ENCODE assay signal across 11 cellular contexts in the genomic region with DNA sequence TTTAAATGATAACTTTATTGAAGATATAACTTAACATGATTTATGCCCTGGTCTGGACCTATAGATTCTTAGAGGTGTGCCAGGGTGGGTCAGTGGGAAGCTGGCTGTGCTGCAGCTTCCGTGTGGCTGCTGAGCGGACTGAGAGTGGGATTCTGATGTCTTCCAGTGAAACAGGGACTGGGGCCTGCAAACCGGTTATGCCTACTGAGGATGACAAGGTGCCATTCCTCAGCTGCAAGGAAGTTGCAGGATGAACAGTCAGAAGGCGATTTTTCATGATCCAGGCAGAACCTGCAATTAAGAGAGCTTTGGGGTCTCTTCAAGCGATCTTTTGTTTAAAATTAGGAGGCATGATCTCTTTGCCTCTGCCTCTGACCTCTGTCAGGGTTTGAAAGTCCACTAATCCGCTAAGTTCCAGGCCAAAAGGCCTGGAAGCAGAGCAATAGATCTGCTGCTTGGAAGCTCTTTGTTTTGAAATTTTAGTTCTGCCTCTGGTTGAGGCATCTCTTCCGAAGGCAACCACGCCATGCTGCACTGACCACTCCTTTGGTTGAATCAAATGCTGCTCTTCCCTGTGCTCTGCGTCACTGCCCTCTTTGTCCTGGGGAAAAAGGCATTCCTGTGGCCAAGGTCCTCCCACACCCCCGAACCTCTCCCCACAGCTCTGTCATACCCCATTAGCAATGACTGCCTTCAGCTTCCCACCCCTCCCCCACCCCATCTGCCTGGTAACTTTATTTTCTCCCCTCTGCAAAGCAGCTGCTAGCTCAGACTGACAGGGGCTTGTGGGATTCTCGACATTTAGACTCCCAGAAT. TPM values are rescaled to one million over a fixed set of nuclear protein-coding genes. Genes with fewer than 3 reads are reported as not detected.
DNase-seq lines count a peak whose midpoint lies in the region; ATAC-seq and TF ChIP-seq lines count a peak whose summit lies in the region.
"Had no signal": no experiment of that assay in that cellular context is flagged by ENCODE, and none has a peak within 500 bp of the region (broad histone marks: within the 10 kb centered on the region; RNA-seq: fewer than 3 reads in every experiment).

No MANE protein-coding gene starts in this region.

- H3K9me3 Mint-ChIP-seq in neural progenitor cell = no peaks in the 10 kb centered on the region

- H3K79me2 ChIP-seq in neural progenitor cell (ENCODE audit: low read depth) = peaks cover 88% of the 10 kb centered on the region

- DNase-seq in EH (ENCODE audit: low read depth) (peak; percentile 60), NCI-H2107 treated with DMSO at 0.1 percent for 48 hours (lab: John Stamatoyannopoulos, UW; ENCODE audit: unreplicated experiment) (peak; percentile 60), cardiac fibroblast (ENCODE audit: low read depth in 2 of 2) (peak; percentile 33 to 37), neural progenitor cell (ENCODE audit: low spot score) (peak; percentile 87), NCI-H446 treated with DMSO at 0.1 percent for 48 hours (lab: John Stamatoyannopoulos, UW) (no peak), NCI-H128 (lab: John Stamatoyannopoulos, UW; ENCODE audit: unreplicated experiment) (no peak)
- DNase-seq: amniotic stem cell, NCI-H1105 had no signal

- peak overlapping the region; percentile 94 for H3K4me3 Mint-ChIP-seq in neural progenitor cell

- peaks cover 9% of the 10 kb centered on the region for H3K36me3 Mint-ChIP-seq in neural progenitor cell

- no peaks in the 10 kb centered on the region for H3K9me3 ChIP-seq in neural progenitor cell (ENCODE audit: low read depth)
- H3K9me3 ChIP-seq: lower lobe of right lung had no signal

- peaks cover 9% of the 10 kb centered on the region for H4K20me1 ChIP-seq in neural progenitor cell (ENCODE audit: low read depth)

- ATAC-seq in GM18520 (IDR thresholded peaks at IDR 0.05; ENCODE audit: unreplicated experiment) (no peak), GM18861 (IDR thresholded peaks at IDR 0.05; ENCODE audit: unreplicated experiment) (no peak)

- peaks cover 36% of the 10 kb centered on the region for H3F3A ChIP-seq in neural progenitor cell (ENCODE audit: low read depth)

- H3K27ac ChIP-seq in neural progenitor cell = peak overlapping the region; percentile 95
- H3K27ac ChIP-seq: lower lobe of right lung had no signal

- peak overlapping the region; percentile 98 for H3K27ac Mint-ChIP-seq in neural progenitor cell

- no peak for TF ChIP-seq CTCF in cardiac fibroblast (IDR thresholded peaks at IDR 0.05; ENCODE audit: low read depth, low read length)
- no peak for TF ChIP-seq CTCF in neural progenitor cell (IDR thresholded peaks at IDR 0.05)

- H3K27me3 ChIP-seq in neural progenitor cell = no peaks in the 10 kb centered on the region

- peak overlapping the region; percentile 33 for H3K9ac ChIP-seq in neural progenitor cell

- H3K4me2 ChIP-seq in neural progenitor cell = peak overlapping the region; percentile 90

- peaks cover 51% of the 10 kb centered on the region for H3K4me1 Mint-ChIP-seq in neural progenitor cell

- H3K4me1 ChIP-seq in neural progenitor cell = peaks cover 46% of the 10 kb centered on the region

- H3K4me3 ChIP-seq in cardiac fibroblast (replicated peaks in 1 of 2; ENCODE audit: low read depth in 2 of 2, low read length in 2 of 2) (no peak overlapping the region), neural progenitor cell (peak overlapping the region; percentile 88)
- H3K4me3 ChIP-seq: lower lobe of right lung had no signal

- H3K36me3 ChIP-seq in neural progenitor cell = peaks cover 4% of the 10 kb centered on the region
- H3K36me3 ChIP-seq: lower lobe of right lung had no signal

- H2AFZ ChIP-seq in neural progenitor cell (replicated peaks) = no peak overlapping the region

- no peaks in the 10 kb centered on the region for H3K27me3 Mint-ChIP-seq in neural progenitor cell (ENCODE audit: insufficient read depth, low read depth)

RNA-seq across cellular contexts. Expression of gene TMEM169, which starts 2.0 kb away (rescaled TPM):
- total RNA-seq in neural progenitor cell (ENCODE audit: low replicate concordance) = 17.9 and 19.6 TPM in 2 replicates

RNA-seq across cellular contexts. Expression of gene PECR, which starts 2.1 kb away (rescaled TPM):
- total RNA-seq in neural progenitor cell (ENCODE audit: low replicate concordance) = 14.8 and 21.2 TPM in 2 replicates

RNA-seq across cellular contexts. Expression of gene XRCC5, which starts 25.5 kb away (rescaled TPM):
- total RNA-seq in neural progenitor cell (ENCODE audit: low replicate concordance) = 585 and 807 TPM in 2 replicates

Comparison
In these comparisons a context has a peak if more than half of its experiments do, and no peak if none do; other contexts are left out.
1. DNase-seq: peak in EH (single experiment), NCI-H2107 treated with DMSO at 0.1 percent for 48 hours (single experiment), cardiac fibroblast (2 of 2) and neural progenitor cell (single experiment); none in NCI-H446 treated with DMSO at 0.1 percent for 48 hours (single experiment) and NCI-H128 (single experiment).